Comparison of ENCODE assay signal across 8 cellular contexts in the genomic region with DNA sequence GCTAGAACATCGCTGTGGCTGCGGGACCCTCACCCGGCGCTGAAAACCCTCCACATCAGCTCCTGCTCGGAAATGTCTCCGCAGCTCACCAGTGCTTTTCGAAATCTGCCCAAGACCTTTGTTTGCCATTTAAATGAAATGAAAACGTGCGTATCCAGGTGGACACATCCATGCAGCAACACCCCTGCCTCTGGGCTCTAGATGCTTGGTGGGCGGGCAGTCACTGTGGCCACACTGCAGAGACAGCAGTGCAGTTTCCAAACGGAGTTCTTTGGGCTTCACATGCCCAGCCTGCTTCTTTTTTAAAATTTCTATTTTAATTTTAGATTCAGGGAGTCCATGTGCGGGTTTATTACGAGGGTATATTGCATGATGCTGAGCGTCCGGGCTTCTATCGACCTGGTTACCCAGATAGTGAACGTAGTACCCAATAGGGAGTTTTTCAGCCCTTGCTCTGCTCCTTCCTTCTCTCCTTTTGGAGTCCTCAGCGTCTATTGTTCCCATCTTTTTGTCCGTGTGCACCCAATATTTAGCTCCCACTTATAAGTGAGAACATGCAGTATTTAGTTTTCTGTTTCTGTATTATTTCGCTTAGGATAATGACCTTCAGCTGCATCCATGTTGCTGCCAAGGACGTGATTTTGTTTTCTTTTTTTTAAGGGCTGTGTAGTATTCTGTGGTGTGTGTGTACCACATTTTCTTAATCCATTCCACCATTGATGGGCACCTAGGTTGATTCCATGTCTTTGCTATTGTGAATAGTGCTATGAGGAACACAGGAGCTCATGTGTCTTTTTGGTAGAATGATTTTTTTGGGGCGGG. TPM values are rescaled to one million over a fixed set of nuclear protein-coding genes. Genes with fewer than 3 reads are reported as not detected.
DNase-seq lines count a peak whose midpoint lies in the region; ATAC-seq and TF ChIP-seq lines count a peak whose summit lies in the region.

No MANE protein-coding gene starts in this region.

- H3K36me3 ChIP-seq in SJCRH30 (no peaks in the 10 kb centered on the region), spleen (no peaks in the 10 kb centered on the region)

- H3K9me3 ChIP-seq in SJCRH30 (replicated peaks) (no peaks in the 10 kb centered on the region), spleen (no peaks in the 10 kb centered on the region)

- no peak overlapping the region for H3K27ac ChIP-seq in SJCRH30
- no peak overlapping the region for H3K27ac ChIP-seq in spleen

- peaks cover 9% of the 10 kb centered on the region; the same call in 1 of the 2 replicates for H3K27me3 ChIP-seq in SJCRH30
- peaks cover 17 to 98% (median 84%) of the 10 kb centered on the region in 7 donors for H3K27me3 ChIP-seq in spleen (replicated peaks in 1 of 7)

- no peak for DNase-seq in HFF-Myc (ENCODE audit: extremely low read depth, low read depth)
- no peak for DNase-seq in SJCRH30
- DNase-seq in spleen: no peak
- no peak for DNase-seq in dermis blood vessel endothelial cell

- ATAC-seq in GM19035 (IDR thresholded peaks at IDR 0.05; ENCODE audit: unreplicated experiment) (no peak), GM19328 (IDR thresholded peaks at IDR 0.05; ENCODE audit: unreplicated experiment) (no peak), HG02852 (IDR thresholded peaks at IDR 0.05; ENCODE audit: unreplicated experiment) (no peak)

- 21 to 30% (median 23%) methylated on average over 22 of the region's 22 CpGs for WGBS in spleen, 5 donors

- peak overlapping the region; percentile 52 for H3K4me3 ChIP-seq in HFF-Myc (replicated peaks; ENCODE audit: low read depth, low read length)
- H3K4me3 ChIP-seq in SJCRH30: peak overlapping the region; percentile 61
- H3K4me3 ChIP-seq in iPS-11a (ENCODE audit: low read depth, low read length): peak overlapping the region; percentile 78
- peak overlapping the region in 7 of 8 donors; percentile 22 to 64 (median 38) for H3K4me3 ChIP-seq in spleen

- H3K4me1 ChIP-seq in SJCRH30 (peaks cover 2% of the 10 kb centered on the region; the same call in 1 of the 2 replicates), spleen (peaks cover 34 to 53% (median 44%) of the 10 kb centered on the region in 6 donors)

- TF ChIP-seq CTCF in HFF-Myc (IDR thresholded peaks at IDR 0.05; ENCODE audit: low read depth, low read length, missing control alignments): no peak
- no peak for TF ChIP-seq CTCF in spleen (IDR thresholded peaks at IDR 0.05 in 8 of 11, conservative IDR thresholded peaks at IDR 0.05 in 3 of 11)

- TF ChIP-seq POLR2A in spleen (IDR thresholded peaks at IDR 0.05): no peak

- intact Hi-C loops in spleen (cut with DNase I; ENCODE audit: low total_unique reads): no loop called here

RNA-seq across cellular contexts. Expression of a gene that starts 4.8 kb away (rescaled TPM):
- 54.1 and 57.9 TPM in 2 replicates for total RNA-seq in SJCRH30 (2014; rRNA removed; shearing (Covaris generic))
- total RNA-seq in spleen (1 to 10 TPM in 2 of 7 donors, under 1 TPM in 4, not detected in 1; 0.39 to 1.6 (median 0.82) TPM), dermis blood vessel endothelial cell (6.7 and 9.7 TPM in 2 replicates)
- polyA plus RNA-seq in spleen: 1 to 10 TPM; 1.0 to 2.2 (median 1.3) TPM

RNA-seq across cellular contexts. Expression of a gene that starts 26.5 kb away (rescaled TPM):
- 10.1 and 11.0 TPM in 2 replicates for total RNA-seq in SJCRH30 (2014; rRNA removed; shearing (Covaris generic))
- total RNA-seq in spleen (10 to 100 TPM; 12.1 to 21.0 (median 17.3) TPM), dermis blood vessel endothelial cell (31.8 and 33.5 TPM in 2 replicates)
- 10 to 100 TPM; 39.0 to 41.6 (median 39.6) TPM for polyA plus RNA-seq in spleen
